Comparison of ENCODE assay signal across 36 cellular contexts in genomic region chr7:3517344-3517743, GRCh38.
"Had no signal": no experiment of that assay in that cellular context is flagged by ENCODE, and none has a peak within 500 bp of the region (broad histone marks: within the 10 kb centered on the region; RNA-seq: fewer than 3 reads in every experiment).

No MANE protein-coding gene starts in this region.

- H3K9me3 Mint-ChIP-seq: activated B cell treated with CpG ODN at 0.5 μM for 24 hours; activated CD4-positive, alpha-beta memory T cell treated with anti-CD3 and anti-CD28 coated beads, Interleukin-2, amount 10 ng/mL, durations not matched to agents 7 days and 5 days; activated naive CD4-positive, alpha-beta T cell treated with anti-CD3 and anti-CD28 coated beads, Interleukin-2, amount 10 ng/mL, durations not matched to agents 7 days and 5 days; activated naive CD8-positive, alpha-beta T cell treated with anti-CD3 and anti-CD28 coated beads, Interleukin-2, amount 50 U/mL, for 24 hours; brain; T-cell had no signal

- H3K4me3 ChIP-seq: Peyer's patch, SJSA1 had no signal

- DNase-seq: activated B cell treated with CpG ODN at 0.5 μM for 24 hours; activated CD4-positive, alpha-beta memory T cell treated with anti-CD3 and anti-CD28 coated beads, Interleukin-2, amount 10 ng/mL, durations not matched to agents 7 days and 5 days; activated CD4-positive, alpha-beta T cell treated with anti-CD3 and anti-CD28 coated beads for 1 hour; activated CD4-positive, alpha-beta T cell treated with anti-CD3 and anti-CD28 coated beads for 48 hours; activated CD8-positive, alpha-beta memory T cell treated with anti-CD3 and anti-CD28 coated beads for 24 hours; activated CD8-positive, alpha-beta memory T cell treated with anti-CD3 and anti-CD28 coated beads, Interleukin-2, amount 10 ng/mL, durations not matched to agents 7 days and 5 days; activated CD8-positive, alpha-beta memory T cell treated with anti-CD3 and anti-CD28 coated beads, Interleukin-2, amount 50 U/mL, for 48 hours; activated effector memory CD4-positive, alpha-beta T cell treated with Interleukin-2 at 50 U/mL for 16 hours; activated naive CD4-positive, alpha-beta T cell treated with anti-CD3 and anti-CD28 coated beads, Interleukin-2, amount 10 ng/mL, durations not matched to agents 7 days and 5 days; activated naive CD8-positive, alpha-beta T cell treated with anti-CD3 and anti-CD28 coated beads, Interleukin-2, amount 50 U/mL, for 24 hours; activated T-cell treated with anti-CD3 and anti-CD28 coated beads, Interleukin-2, amount 50 U/mL, for 48 hours; anterior cingulate cortex; caudate nucleus; cerebellar nuclear complex; Karpas-422; NCI-H1105; NCI-H1417 treated with DMSO at 0.1 percent for 48 hours; NCI-H1694 treated with DMSO at 0.1 percent for 48 hours; NCI-H2029; NCI-H2107; NCI-H345; NCI-H524 treated with DMSO at 0.1 percent for 48 hours; NCI-H748 treated with DMSO at 0.1 percent for 48 hours; NK-92 treated with Interleukin-12 subunit alpha and Interleukin-12 subunit beta, amount 100 ng/mL, for 24 hours; PC-3; Peyer's patch; RPMI8226; SHP77 treated with DMSO at 0.1 percent for 48 hours; T-cell; T-helper 2 cell; T-helper 9 cell had no signal

- FAIRE-seq: bronchial epithelial cell had no signal

- H3K9me3 ChIP-seq: Peyer's patch, SJSA1 had no signal

- H3K4me1 ChIP-seq: Peyer's patch had no signal

- H3K4me1 Mint-ChIP-seq: activated B cell treated with CpG ODN at 0.5 μM for 24 hours; activated CD4-positive, alpha-beta memory T cell treated with anti-CD3 and anti-CD28 coated beads, Interleukin-2, amount 10 ng/mL, durations not matched to agents 7 days and 5 days; activated CD8-positive, alpha-beta memory T cell treated with anti-CD3 and anti-CD28 coated beads, Interleukin-2, amount 10 ng/mL, durations not matched to agents 7 days and 5 days; activated naive CD4-positive, alpha-beta T cell treated with anti-CD3 and anti-CD28 coated beads, Interleukin-2, amount 10 ng/mL, durations not matched to agents 7 days and 5 days; activated naive CD8-positive, alpha-beta T cell treated with anti-CD3 and anti-CD28 coated beads, Interleukin-2, amount 50 U/mL, for 24 hours had no signal

- H3K36me3 Mint-ChIP-seq: activated CD8-positive, alpha-beta memory T cell treated with anti-CD3 and anti-CD28 coated beads, Interleukin-2, amount 10 ng/mL, durations not matched to agents 7 days and 5 days; activated naive CD4-positive, alpha-beta T cell treated with anti-CD3 and anti-CD28 coated beads, Interleukin-2, amount 10 ng/mL, durations not matched to agents 7 days and 5 days; activated naive CD8-positive, alpha-beta T cell; brain; T-cell had no signal

- ATAC-seq: activated CD8-positive, alpha-beta memory T cell treated with anti-CD3 and anti-CD28 coated beads, Interleukin-2, amount 10 ng/mL, durations not matched to agents 7 days and 5 days; activated naive CD8-positive, alpha-beta T cell treated with anti-CD3 and anti-CD28 coated beads, Interleukin-2, amount 50 U/mL, for 24 hours; PC-3; SK-N-SH treated with all-trans-retinoic acid at 6 μM for 48 hours; T-cell had no signal

- H3K27ac Mint-ChIP-seq: activated B cell treated with CpG ODN at 0.5 μM for 24 hours; activated CD4-positive, alpha-beta memory T cell treated with anti-CD3 and anti-CD28 coated beads, Interleukin-2, amount 10 ng/mL, durations not matched to agents 7 days and 5 days; activated CD8-positive, alpha-beta memory T cell treated with anti-CD3 and anti-CD28 coated beads, Interleukin-2, amount 10 ng/mL, durations not matched to agents 7 days and 5 days; activated naive CD4-positive, alpha-beta T cell treated with anti-CD3 and anti-CD28 coated beads, Interleukin-2, amount 10 ng/mL, durations not matched to agents 7 days and 5 days; activated naive CD8-positive, alpha-beta T cell; activated naive CD8-positive, alpha-beta T cell treated with anti-CD3 and anti-CD28 coated beads, Interleukin-2, amount 50 U/mL, for 24 hours; brain; T-cell had no signal

- H3K27me3 ChIP-seq: Peyer's patch, SJSA1 had no signal

- H3K27ac ChIP-seq: Peyer's patch, SJSA1 had no signal

- H3K27me3 Mint-ChIP-seq: activated naive CD4-positive, alpha-beta T cell treated with anti-CD3 and anti-CD28 coated beads, Interleukin-2, amount 10 ng/mL, durations not matched to agents 7 days and 5 days; activated naive CD8-positive, alpha-beta T cell; brain had no signal

- H3K36me3 ChIP-seq: Peyer's patch had no signal

- H3K4me3 Mint-ChIP-seq: activated B cell treated with CpG ODN at 0.5 μM for 24 hours; activated CD4-positive, alpha-beta memory T cell treated with anti-CD3 and anti-CD28 coated beads, Interleukin-2, amount 10 ng/mL, durations not matched to agents 7 days and 5 days; activated CD8-positive, alpha-beta memory T cell treated with anti-CD3 and anti-CD28 coated beads, Interleukin-2, amount 10 ng/mL, durations not matched to agents 7 days and 5 days; activated naive CD4-positive, alpha-beta T cell treated with anti-CD3 and anti-CD28 coated beads, Interleukin-2, amount 10 ng/mL, durations not matched to agents 7 days and 5 days; activated naive CD8-positive, alpha-beta T cell; activated naive CD8-positive, alpha-beta T cell treated with anti-CD3 and anti-CD28 coated beads, Interleukin-2, amount 50 U/mL, for 24 hours; brain; T-cell had no signal
